ENCODE assay signal across 19 cellular contexts in genomic region chr2:71637168-71637567, GRCh38.
DNase-seq lines count a peak whose midpoint lies in the region; ATAC-seq and TF ChIP-seq lines count a peak whose summit lies in the region.
"Had no signal": no experiment of that assay in that cellular context is flagged by ENCODE, and none has a peak within 500 bp of the region (broad histone marks: within the 10 kb centered on the region; RNA-seq: fewer than 3 reads in every experiment).

No MANE protein-coding gene starts in this region.

- peak; percentile 33 to 52 for ATAC-seq in right cardiac atrium
- peak; percentile 53 for ATAC-seq in left lung
- ATAC-seq in stimulated activated effector memory CD8-positive, alpha-beta T cell treated with anti-CD3 and anti-CD28 coated beads, Interleukin-12 subunit alpha, Interleukin-12 subunit beta, amount 100 ng/mL, for 72 hours, result peak; percentile 39
- no peak for ATAC-seq in gastroesophageal sphincter
- ATAC-seq: CD8-positive, alpha-beta T cell; GM23338; Panc1 had no signal

- no peak for DNase-seq in right cardiac atrium
- no peak for DNase-seq in right atrium auricular region (ENCODE audit: low spot score)
- peak in 1 of 2 experiments; percentile 43 for DNase-seq in SJCRH30
- DNase-seq in left lung, result no peak
- no peak for DNase-seq in stimulated activated effector memory CD8-positive, alpha-beta T cell treated with anti-CD3 and anti-CD28 coated beads, Interleukin-12 subunit alpha, Interleukin-12 subunit beta, amount 100 ng/mL, for 72 hours (ENCODE audit: low spot score in 2 of 2)
- DNase-seq in ACHN, result no peak
- DNase-seq in NCI-H510A treated with DMSO at 0.1 percent for 48 hours (lab: John Stamatoyannopoulos, UW), result no peak
- DNase-seq: CD8-positive, alpha-beta T cell; HCEC 1CT; NCI-H1105; NCI-H2029; NCI-H226; NCI-H524 treated with DMSO at 0.1 percent for 48 hours; NCI-H82 had no signal

- H3K9me3 ChIP-seq in right cardiac atrium (ENCODE audit: control insufficient read depth, low read length), result no peaks in the 10 kb centered on the region
- H3K9me3 ChIP-seq in right atrium auricular region, result no peaks in the 10 kb centered on the region
- no peaks in the 10 kb centered on the region for H3K9me3 ChIP-seq in SJCRH30 (replicated peaks)
- H3K9me3 ChIP-seq in left lung, result no peaks in the 10 kb centered on the region
- H3K9me3 ChIP-seq in gastroesophageal sphincter, result no peaks in the 10 kb centered on the region
- H3K9me3 ChIP-seq: BLaER1 treated with 17β-estradiol and CSF1 and Interleukin-3, amounts not matched to agents 10 nM and 100 nM had no signal

- H3K27ac Mint-ChIP-seq in stimulated activated effector memory CD8-positive, alpha-beta T cell treated with anti-CD3 and anti-CD28 coated beads, Interleukin-12 subunit alpha, Interleukin-12 subunit beta, amount 100 ng/mL, for 72 hours, result no peak overlapping the region
- H3K27ac Mint-ChIP-seq: CD8-positive, alpha-beta T cell; GM23338; IgD-negative memory B cell had no signal

- TF ChIP-seq CTCF in right atrium auricular region (IDR thresholded peaks at IDR 0.05) (no peak), left lung (IDR thresholded peaks at IDR 0.05) (no peak), gastroesophageal sphincter (IDR thresholded peaks at IDR 0.05) (no peak)

- no peak overlapping the region for H3K27ac ChIP-seq in right cardiac atrium (ENCODE audit: low read length)
- no peak overlapping the region for H3K27ac ChIP-seq in right atrium auricular region
- peak overlapping the region; percentile 22 for H3K27ac ChIP-seq in SJCRH30
- H3K27ac ChIP-seq in left lung, result peak overlapping the region in 1 of 2 donors; percentile 23
- no peak overlapping the region for H3K27ac ChIP-seq in gastroesophageal sphincter
- H3K27ac ChIP-seq: BLaER1 treated with 17β-estradiol and CSF1 and Interleukin-3, amounts not matched to agents 10 nM and 100 nM had no signal

- no peak overlapping the region for H3K4me3 Mint-ChIP-seq in stimulated activated effector memory CD8-positive, alpha-beta T cell treated with anti-CD3 and anti-CD28 coated beads, Interleukin-12 subunit alpha, Interleukin-12 subunit beta, amount 100 ng/mL, for 72 hours
- H3K4me3 Mint-ChIP-seq: CD8-positive, alpha-beta T cell; GM23338; IgD-negative memory B cell had no signal

- no peak for TF ChIP-seq EP300 in gastroesophageal sphincter (IDR thresholded peaks at IDR 0.05)

- H3K36me3 Mint-ChIP-seq in stimulated activated effector memory CD8-positive, alpha-beta T cell treated with anti-CD3 and anti-CD28 coated beads, Interleukin-12 subunit alpha, Interleukin-12 subunit beta, amount 100 ng/mL, for 72 hours, result no peaks in the 10 kb centered on the region
- H3K36me3 Mint-ChIP-seq: CD8-positive, alpha-beta T cell; IgD-negative memory B cell had no signal

- no peaks in the 10 kb centered on the region for H3K9me3 Mint-ChIP-seq in stimulated activated effector memory CD8-positive, alpha-beta T cell treated with anti-CD3 and anti-CD28 coated beads, Interleukin-12 subunit alpha, Interleukin-12 subunit beta, amount 100 ng/mL, for 72 hours
- H3K9me3 Mint-ChIP-seq: CD8-positive, alpha-beta T cell; GM23338; IgD-negative memory B cell had no signal

- no peaks in the 10 kb centered on the region for H3K4me1 Mint-ChIP-seq in stimulated activated effector memory CD8-positive, alpha-beta T cell treated with anti-CD3 and anti-CD28 coated beads, Interleukin-12 subunit alpha, Interleukin-12 subunit beta, amount 100 ng/mL, for 72 hours
- H3K4me1 Mint-ChIP-seq: IgD-negative memory B cell had no signal

- in situ Hi-C loops in ACHN (cut with HindIII; ENCODE audit: low pct_ligation_motif_present, low pct_unique_long_range_greater_than_20kb, low sequenced_read_pairs), result no loop called here

- H3K36me3 ChIP-seq in right atrium auricular region (no peaks in the 10 kb centered on the region), SJCRH30 (no peaks in the 10 kb centered on the region; the same call in none of the 2 replicates), left lung (no peaks in the 10 kb centered on the region), gastroesophageal sphincter (no peaks in the 10 kb centered on the region)

- H3K4me3 ChIP-seq in right cardiac atrium (ENCODE audit: low read length) (no peak overlapping the region), right atrium auricular region (no peak overlapping the region), SJCRH30 (no peak overlapping the region), left lung (no peak overlapping the region), gastroesophageal sphincter (no peak overlapping the region)
- H3K4me3 ChIP-seq: BLaER1 treated with 17β-estradiol and CSF1 and Interleukin-3, amounts not matched to agents 10 nM and 100 nM; GM23338 had no signal

- H3K4me1 ChIP-seq in right cardiac atrium (ENCODE audit: control insufficient read depth, insufficient read depth, low read length) (peaks cover 3% of the 10 kb centered on the region), right atrium auricular region (no peaks in the 10 kb centered on the region), SJCRH30 (peaks cover 46% of the 10 kb centered on the region), left lung (peaks cover 0 to 12% of the 10 kb centered on the region in 2 donors), gastroesophageal sphincter (peaks cover 0 to 7% (median 0%) of the 10 kb centered on the region in 3 donors)

- TF ChIP-seq POLR2A in gastroesophageal sphincter (IDR thresholded peaks at IDR 0.05), result no peak

- H3K27me3 ChIP-seq in right cardiac atrium (ENCODE audit: control insufficient read depth, insufficient read depth), result no peaks in the 10 kb centered on the region
- no peaks in the 10 kb centered on the region for H3K27me3 ChIP-seq in right atrium auricular region
- H3K27me3 ChIP-seq in SJCRH30, result no peaks in the 10 kb centered on the region
- H3K27me3 ChIP-seq in left lung, result no peaks in the 10 kb centered on the region
- no peaks in the 10 kb centered on the region for H3K27me3 ChIP-seq in gastroesophageal sphincter
- H3K27me3 ChIP-seq: BLaER1 treated with 17β-estradiol and CSF1 and Interleukin-3, amounts not matched to agents 10 nM and 100 nM had no signal

- 83% methylated on average over 5 of the region's 5 CpGs for WGBS in right cardiac atrium
- WGBS in gastroesophageal sphincter (ENCODE audit: low coverage in 1 of 2), 2 donors, result 80 to 93% methylated on average over 2 to 4 of the region's 5 CpGs

- intact Hi-C loops in right cardiac atrium (cut with DNase I) (no loop called here), left lung (cut with DNase I) (no loop called here)
